ENCODE assay signal across 18 cellular contexts in the genomic region with DNA sequence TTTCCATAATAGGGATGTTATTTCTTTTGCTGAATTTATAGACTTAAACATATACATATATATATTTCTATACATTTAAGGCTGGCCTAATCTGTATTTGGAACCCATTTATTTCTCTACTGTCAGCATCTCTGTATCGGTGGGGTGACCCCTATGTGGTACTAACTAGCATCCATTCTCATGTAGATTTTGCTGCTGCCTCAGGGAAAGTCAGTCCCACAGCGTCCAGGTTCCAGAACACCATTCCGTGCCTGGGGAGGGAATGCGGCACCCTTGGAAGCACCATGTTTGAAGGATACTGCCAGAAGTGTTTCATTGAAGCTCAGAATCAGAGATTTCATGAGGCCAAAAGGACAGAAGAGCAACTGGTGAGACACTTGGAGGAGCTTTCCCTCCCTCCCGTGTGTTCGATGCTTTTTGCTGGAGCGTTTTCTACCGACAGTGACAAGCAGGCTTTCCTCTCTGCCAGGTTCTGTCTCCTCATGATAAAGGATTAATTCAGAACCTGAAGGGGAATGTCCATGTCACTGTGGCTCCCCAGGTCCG. TPM values are rescaled to one million over a fixed set of nuclear protein-coding genes. Genes with fewer than 3 reads are reported as not detected.
DNase-seq lines count a peak whose midpoint lies in the region; ATAC-seq and TF ChIP-seq lines count a peak whose summit lies in the region.
"Had no signal": no experiment of that assay in that cellular context is flagged by ENCODE, and none has a peak within 500 bp of the region (broad histone marks: within the 10 kb centered on the region; RNA-seq: fewer than 3 reads in every experiment).

No MANE protein-coding gene starts in this region.

- H3K4ac ChIP-seq in H9 (ENCODE audit: low read depth, low read length) = no peak overlapping the region

- H3K4me1 ChIP-seq in H9 (ENCODE audit: insufficient read depth, low read length) (peaks cover 5% of the 10 kb centered on the region; the same call in 1 of the 2 replicates), sigmoid colon (peaks cover 0 to 21% (median 17%) of the 10 kb centered on the region in 4 donors)
- H3K4me1 ChIP-seq: colonic mucosa had no signal

- H2AK5ac ChIP-seq in H9 (ENCODE audit: insufficient read length, low read length) = no peak overlapping the region

- no peak overlapping the region for H2BK120ac ChIP-seq in H9 (ENCODE audit: low read depth, low read length, poor library complexity, severe bottlenecking)

- H4K8ac ChIP-seq in H9 (replicated peaks; ENCODE audit: insufficient read length, low read depth, low read length) = no peak overlapping the region

- H4K91ac ChIP-seq in H9 (ENCODE audit: insufficient read length, low read depth, low read length) = no peak overlapping the region

- no peak overlapping the region for H4K5ac ChIP-seq in H9 (ENCODE audit: insufficient read length, low read depth, low read length)

- H3K9me3 ChIP-seq in H9 (ENCODE audit: control insufficient read depth, low read depth, low read length) = no peaks in the 10 kb centered on the region
- no peaks in the 10 kb centered on the region for H3K9me3 ChIP-seq in sigmoid colon
- H3K9me3 ChIP-seq: colonic mucosa, right atrium auricular region, tibial artery had no signal

- intact Hi-C loops in activated CD4-positive, alpha-beta T cell treated with anti-CD3 and anti-CD28 coated beads, Interleukin-2, amount 10 ng/mL, durations not matched to agents 24 days and 14 days (cut with micrococcal nuclease) = no loop called here
- intact Hi-C loops in sigmoid colon (cut with DNase I) = loop anchor here (10.0 kb wide), 2 partner anchors 225 to 665 kb away; partner anchors contain the start of genes IFNGR1 and PERP

- DNase-seq in activated CD4-positive, alpha-beta T cell treated with anti-CD3 and anti-CD28 coated beads, Interleukin-2, amount 10 ng/mL, durations not matched to agents 24 days and 14 days = no peak
- DNase-seq in activated CD4-positive, alpha-beta T cell treated with anti-CD3 and anti-CD28 coated beads, Interleukin-2, amount 10 ng/mL, durations not matched to agents 7 days and 5 days = no peak
- peak; percentile 34 for DNase-seq in H9
- DNase-seq in central memory CD4-positive, alpha-beta T cell = peak; percentile 39
- no peak for DNase-seq in sigmoid colon
- DNase-seq in AG08395 (ENCODE audit: low spot score) = no peak
- DNase-seq in GOT3 (lab: John Stamatoyannopoulos, UW) = no peak
- DNase-seq: activated B cell treated with CpG ODN at 0.5 μM for 24 hours, colonic mucosa, COR-L47, glutamatergic neuron, mesendoderm, NCI-H1092, NCI-H82, tibial artery had no signal

- no peak overlapping the region for H2BK12ac ChIP-seq in H9 (ENCODE audit: insufficient read length, low read depth, low read length)

- no peak overlapping the region for H3K56ac ChIP-seq in H9 (ENCODE audit: insufficient read length, low read depth, low read length)

- peak overlapping the region; percentile 85 for H3K27ac Mint-ChIP-seq in activated CD4-positive, alpha-beta T cell treated with anti-CD3 and anti-CD28 coated beads, Interleukin-2, amount 10 ng/mL, durations not matched to agents 24 days and 14 days
- no peak overlapping the region for H3K27ac Mint-ChIP-seq in activated CD4-positive, alpha-beta T cell treated with anti-CD3 and anti-CD28 coated beads, Interleukin-2, amount 10 ng/mL, durations not matched to agents 7 days and 5 days
- H3K27ac Mint-ChIP-seq in H9 = no peak overlapping the region; a peak in 1 of 7 replicates
- H3K27ac Mint-ChIP-seq: activated B cell treated with CpG ODN at 0.5 μM for 24 hours had no signal

- no peak overlapping the region for H3K4me2 ChIP-seq in H9 (ENCODE audit: insufficient read depth, insufficient read length, low read length)

- H3K4me3 ChIP-seq in sigmoid colon = no peak overlapping the region
- H3K4me3 ChIP-seq: colonic mucosa, K562, right atrium auricular region, tibial artery had no signal

- no peaks in the 10 kb centered on the region for H3K23me2 ChIP-seq in H9 (ENCODE audit: insufficient read length, low read depth, low read length, poor library complexity, severe bottlenecking)

- H3K79me2 ChIP-seq in H9 (ENCODE audit: insufficient read depth, low read length) = no peaks in the 10 kb centered on the region

- peaks cover 64% of the 10 kb centered on the region for H3K4me1 Mint-ChIP-seq in activated CD4-positive, alpha-beta T cell treated with anti-CD3 and anti-CD28 coated beads, Interleukin-2, amount 10 ng/mL, durations not matched to agents 24 days and 14 days
- H3K4me1 Mint-ChIP-seq in activated CD4-positive, alpha-beta T cell treated with anti-CD3 and anti-CD28 coated beads, Interleukin-2, amount 10 ng/mL, durations not matched to agents 7 days and 5 days = peaks cover 82% of the 10 kb centered on the region
- peaks cover 18 to 24% of the 10 kb centered on the region in 2 experiments for H3K4me1 Mint-ChIP-seq in H9

- ATAC-seq in GM19397 (IDR thresholded peaks at IDR 0.05; ENCODE audit: unreplicated experiment) = no peak
- ATAC-seq: K562 had no signal

- H3K36me3 Mint-ChIP-seq in activated CD4-positive, alpha-beta T cell treated with anti-CD3 and anti-CD28 coated beads, Interleukin-2, amount 10 ng/mL, durations not matched to agents 24 days and 14 days (ENCODE audit: low read depth) = peaks cover 91% of the 10 kb centered on the region
- H3K36me3 Mint-ChIP-seq in activated CD4-positive, alpha-beta T cell treated with anti-CD3 and anti-CD28 coated beads, Interleukin-2, amount 10 ng/mL, durations not matched to agents 7 days and 5 days (ENCODE audit: low read depth) = peaks cover 84% of the 10 kb centered on the region
- H3K36me3 Mint-ChIP-seq in H9 (ENCODE audit: insufficient read depth in 1 of 3, low read depth in 3 of 3) = peaks cover 0 to 30% (median 0%) of the 10 kb centered on the region in 3 experiments; a peak in 4 of 7 replicates

- H2BK20ac ChIP-seq in H9 (ENCODE audit: low read depth, low read length, poor library complexity, severe bottlenecking) = no peak overlapping the region

- TF ChIP-seq EP300 in sigmoid colon (IDR thresholded peaks at IDR 0.05) = no peak

- no peak overlapping the region for H2BK5ac ChIP-seq in H9 (ENCODE audit: insufficient read length, low read length)

- H3K23ac ChIP-seq in H9 (ENCODE audit: insufficient read length, low read depth, low read length) = no peak overlapping the region

- POLR2A ChIA-PET in activated CD4-positive, alpha-beta T cell treated with anti-CD3 and anti-CD28 coated beads, Interleukin-2, amount 10 ng/mL, durations not matched to agents 7 days and 5 days (lab: Charles Lee) = interaction anchor here (0.7 kb wide), 1 partner anchor 48 kb away, joined by 3 read pairs; no protein-coding TSS in a partner anchor

- H3K27ac ChIP-seq in H9 (ENCODE audit: insufficient read length, low read depth, low read length) (no peak overlapping the region), sigmoid colon (peak overlapping the region in 3 of 4 donors; percentile 47 to 56 (median 51))
- H3K27ac ChIP-seq: colonic mucosa had no signal

- no peak overlapping the region for H3T11ph ChIP-seq in H9 (ENCODE audit: low read length)

- H3K4me3 Mint-ChIP-seq in activated CD4-positive, alpha-beta T cell treated with anti-CD3 and anti-CD28 coated beads, Interleukin-2, amount 10 ng/mL, durations not matched to agents 24 days and 14 days = peak overlapping the region; percentile 65
- no peak overlapping the region for H3K4me3 Mint-ChIP-seq in activated CD4-positive, alpha-beta T cell treated with anti-CD3 and anti-CD28 coated beads, Interleukin-2, amount 10 ng/mL, durations not matched to agents 7 days and 5 days
- H3K4me3 Mint-ChIP-seq in H9 = peak overlapping the region in 1 of 2 experiments; percentile 22; a peak in 1 of 5 replicates
- H3K4me3 Mint-ChIP-seq: activated B cell treated with CpG ODN at 0.5 μM for 24 hours had no signal

- H2AFZ ChIP-seq in H9 (ENCODE audit: low read length) = no peak overlapping the region

- no peak overlapping the region for H3K14ac ChIP-seq in H9 (ENCODE audit: insufficient read depth, low read length)

- CTCF ChIA-PET in activated CD4-positive, alpha-beta T cell treated with anti-CD3 and anti-CD28 coated beads, Interleukin-2, amount 10 ng/mL, durations not matched to agents 7 days and 5 days (lab: Charles Lee) = interaction anchor here (0.6 to 3.3 kb wide), 10 partner anchors 8 to 171 kb away, joined by 3 to 19 read pairs (median 8); partner anchors contain the start of gene TNFAIP3

- no peak for TF ChIP-seq CTCF in H9 (conservative IDR thresholded peaks at IDR 0.05)
- TF ChIP-seq CTCF in sigmoid colon (IDR thresholded peaks at IDR 0.05) = no peak

- no peak overlapping the region for H3K9ac ChIP-seq in H9 (ENCODE audit: extremely low read depth, insufficient read length, low read length)

- no peak overlapping the region for H2BK15ac ChIP-seq in H9 (ENCODE audit: low read depth, low read length)

- peaks cover 3% of the 10 kb centered on the region for H3K9me3 Mint-ChIP-seq in activated CD4-positive, alpha-beta T cell treated with anti-CD3 and anti-CD28 coated beads, Interleukin-2, amount 10 ng/mL, durations not matched to agents 24 days and 14 days
- H3K9me3 Mint-ChIP-seq in activated CD4-positive, alpha-beta T cell treated with anti-CD3 and anti-CD28 coated beads, Interleukin-2, amount 10 ng/mL, durations not matched to agents 7 days and 5 days = peaks cover 3% of the 10 kb centered on the region
- H3K9me3 Mint-ChIP-seq in H9 = no peaks in the 10 kb centered on the region
- H3K9me3 Mint-ChIP-seq: activated B cell treated with CpG ODN at 0.5 μM for 24 hours had no signal

- H4K20me1 ChIP-seq in H9 (ENCODE audit: control insufficient read depth, insufficient read depth, insufficient read length) = no peaks in the 10 kb centered on the region

- no peaks in the 10 kb centered on the region for H3K27me3 Mint-ChIP-seq in activated CD4-positive, alpha-beta T cell treated with anti-CD3 and anti-CD28 coated beads, Interleukin-2, amount 10 ng/mL, durations not matched to agents 24 days and 14 days
- no peaks in the 10 kb centered on the region for H3K27me3 Mint-ChIP-seq in activated CD4-positive, alpha-beta T cell treated with anti-CD3 and anti-CD28 coated beads, Interleukin-2, amount 10 ng/mL, durations not matched to agents 7 days and 5 days
- peaks cover 5% of the 10 kb centered on the region; the same call in 1 of the 2 replicates for H3K27me3 Mint-ChIP-seq in H9 (ENCODE audit: low read depth)
- H3K27me3 Mint-ChIP-seq: activated B cell treated with CpG ODN at 0.5 μM for 24 hours had no signal

- no CpG with 5 or more reads among the region's 9 CpGs for WGBS in H9 (ENCODE audit: extremely low coverage, insufficient read length, low lambda C conversion rate)
- WGBS in sigmoid colon, 2 donors = 92 to 96% methylated on average over 9 of the region's 9 CpGs

- TF ChIP-seq POLR2A in sigmoid colon (IDR thresholded peaks at IDR 0.05) = no peak

- H3K79me1 ChIP-seq in H9 (ENCODE audit: insufficient read depth, low read depth, low read length, poor library complexity, severe bottlenecking) = no peaks in the 10 kb centered on the region

- no peak overlapping the region for H3K18ac ChIP-seq in H9 (ENCODE audit: insufficient read length, low read depth, low read length)

- H3K27me3 ChIP-seq in H9 (ENCODE audit: insufficient read depth, low read length) = no peaks in the 10 kb centered on the region
- H3K27me3 ChIP-seq in sigmoid colon = no peaks in the 10 kb centered on the region
- H3K27me3 ChIP-seq: colonic mucosa, right atrium auricular region, tibial artery had no signal

- H3K36me3 ChIP-seq in sigmoid colon = peaks cover 66 to 86% (median 70%) of the 10 kb centered on the region in 4 donors

RNA-seq across cellular contexts. Expression of gene TNFAIP3, which starts 12.9 kb away (rescaled TPM):
- total RNA-seq in activated CD4-positive, alpha-beta T cell treated with anti-CD3 and anti-CD28 coated beads, Interleukin-2, amount 10 ng/mL, durations not matched to agents 24 days and 14 days = 249 and 254 TPM in 2 replicates
- 10 to 100 TPM; 41.8 to 43.9 TPM for total RNA-seq in activated CD4-positive, alpha-beta T cell treated with anti-CD3 and anti-CD28 coated beads, Interleukin-2, amount 10 ng/mL, durations not matched to agents 7 days and 5 days
- total RNA-seq in H9 (2021) = 3.7 and 5.6 TPM in 2 replicates
- total RNA-seq in sigmoid colon = 10 to 100 TPM; 14.6 to 37.6 (median 21.0) TPM
- polyA plus RNA-seq in sigmoid colon = 10 to 100 TPM; 11.4 to 49.9 (median 18.7) TPM

Comparison
In these comparisons a context has a peak if more than half of its experiments do, and no peak if none do; other contexts are left out.
1. DNase-seq: peak in H9 (single experiment) and central memory CD4-positive, alpha-beta T cell (single experiment); none in activated CD4-positive, alpha-beta T cell treated with anti-CD3 and anti-CD28 coated beads, Interleukin-2, amount 10 ng/mL, durations not matched to agents 24 days and 14 days (single experiment), activated CD4-positive, alpha-beta T cell treated with anti-CD3 and anti-CD28 coated beads, Interleukin-2, amount 10 ng/mL, durations not matched to agents 7 days and 5 days (single experiment), sigmoid colon (single experiment), AG08395 (single experiment) and GOT3 (single experiment).